Comparison of ENCODE assay signal across 8 cellular contexts in the genomic region with DNA sequence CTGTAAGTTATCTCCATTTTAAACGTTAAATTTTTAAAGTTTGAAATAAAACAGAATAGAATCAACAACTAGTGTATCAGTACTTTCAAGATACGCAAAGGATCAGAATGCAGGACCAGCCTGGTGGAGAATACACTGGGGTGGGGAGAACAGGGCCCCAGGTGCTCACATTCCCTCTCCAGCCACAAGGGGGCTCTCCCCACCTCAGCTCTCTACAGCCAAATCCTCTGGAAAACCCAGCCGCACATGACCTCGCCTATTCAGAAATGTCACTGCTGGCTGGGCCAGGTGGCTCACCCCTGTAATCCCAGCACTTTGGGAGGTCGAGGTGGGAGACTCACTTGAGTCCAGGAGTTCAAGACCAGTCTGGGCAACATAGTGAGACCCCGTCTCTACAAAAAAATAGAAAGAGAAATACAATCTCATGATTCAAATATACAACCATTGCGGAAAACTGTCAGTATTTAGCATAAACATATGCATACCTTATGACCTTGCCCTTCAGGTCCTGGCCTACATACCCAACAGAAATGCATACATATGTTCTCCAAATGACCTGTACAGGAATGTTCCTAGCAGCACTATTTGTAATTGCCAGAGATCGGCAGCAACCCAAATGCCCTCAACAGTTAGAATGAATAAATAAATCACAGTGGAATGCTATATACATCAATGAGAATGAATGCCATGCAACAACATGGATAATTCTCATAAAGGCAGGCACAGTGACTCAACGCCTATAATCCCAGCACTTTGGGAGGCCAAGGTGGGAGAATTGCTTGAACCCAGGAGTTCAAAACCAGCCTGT. TPM values are rescaled to one million over a fixed set of nuclear protein-coding genes. Genes with fewer than 3 reads are reported as not detected.
DNase-seq lines count a peak whose midpoint lies in the region; ATAC-seq and TF ChIP-seq lines count a peak whose summit lies in the region.

No MANE protein-coding gene starts in this region.

- peaks cover 0 to 3% (median 0%) of the 10 kb centered on the region in 3 donors for H3K4me1 ChIP-seq in gastroesophageal sphincter

- DNase-seq in DMS114 treated with DMSO at 0.1 percent for 48 hours (lab: John Stamatoyannopoulos, UW; ENCODE audit: unreplicated experiment) (peak; percentile 55), HUDEP-2 (lab: John Stamatoyannopoulos, UW; ENCODE audit: unreplicated experiment in 76 of 76) (peak in 64 of 76 experiments; percentile 9 to 84 (median 50)), RPMI8226 (peak; percentile 55), retina (peak; percentile 64)
- peak; percentile 41 to 54 for DNase-seq in activated T-helper 1 cell treated with anti-CD3 and anti-CD28 coated beads, Interleukin-2, amount 50 U/mL, for 16 hours (ENCODE audit: low read depth in 1 of 2, low spot score in 1 of 2)

- H3K27me3 ChIP-seq in gastroesophageal sphincter: peaks cover 7% of the 10 kb centered on the region

- no peak for TF ChIP-seq POLR2A in gastroesophageal sphincter (IDR thresholded peaks at IDR 0.05)

- H3K27ac ChIP-seq in gastroesophageal sphincter: no peak overlapping the region

- no peaks in the 10 kb centered on the region for H3K36me3 ChIP-seq in gastroesophageal sphincter

- no peaks in the 10 kb centered on the region for H3K9me3 ChIP-seq in gastroesophageal sphincter

- ATAC-seq in gastroesophageal sphincter: peak; percentile 62
- ATAC-seq in HG03280 (IDR thresholded peaks at IDR 0.05; ENCODE audit: unreplicated experiment): no peak
- no peak for ATAC-seq in HG02571 (IDR thresholded peaks at IDR 0.05; ENCODE audit: unreplicated experiment)

- peak; percentile 39 to 69 (median 48) for TF ChIP-seq CTCF in gastroesophageal sphincter (IDR thresholded peaks at IDR 0.05)

- 57 to 66% methylated on average over 6 to 9 of the region's 9 CpGs for WGBS in gastroesophageal sphincter (ENCODE audit: low coverage in 1 of 2), 2 donors

- H3K4me3 ChIP-seq in gastroesophageal sphincter: no peak overlapping the region

- no peak for TF ChIP-seq EP300 in gastroesophageal sphincter (IDR thresholded peaks at IDR 0.05)

RNA-seq across cellular contexts. Expression of a gene that starts 18.4 kb away (rescaled TPM):
- not detected for total RNA-seq in gastroesophageal sphincter

RNA-seq across cellular contexts. Expression of a gene that starts 32.3 kb away (rescaled TPM):
- total RNA-seq in gastroesophageal sphincter: 1 to 10 TPM in 3 of 4 donors, under 1 TPM in 1; 0.39 to 8.4 (median 2.7) TPM
